1 cellular context compared by ENCODE assay signal in the genomic region with DNA sequence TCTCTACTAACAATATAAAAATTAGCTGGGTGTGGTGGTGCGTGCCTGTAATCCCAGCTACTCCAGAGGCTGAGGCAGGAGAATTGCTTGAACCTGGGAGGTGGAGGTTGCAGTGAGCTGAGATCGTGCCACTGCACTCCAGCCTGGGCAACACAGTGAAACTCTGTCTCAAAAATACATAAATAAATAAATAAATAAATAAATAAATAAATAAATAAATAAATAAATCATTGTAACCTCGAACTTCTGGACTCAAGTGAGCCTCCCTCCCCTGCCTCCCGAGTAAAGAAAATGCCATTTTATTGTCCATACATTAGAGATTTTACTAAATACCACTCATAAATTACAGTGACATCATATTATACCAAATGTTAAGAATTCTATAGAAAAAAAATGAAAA. TPM values are rescaled to one million over a fixed set of nuclear protein-coding genes. Genes with fewer than 3 reads are reported as not detected.
"Had no signal": no experiment of that assay in that cellular context is flagged by ENCODE, and none has a peak within 500 bp of the region (broad histone marks: within the 10 kb centered on the region; RNA-seq: fewer than 3 reads in every experiment).

No MANE protein-coding gene starts in this region.

RNA-seq across cellular contexts. Expression of a gene that starts 7.6 kb away (rescaled TPM):
- polyA plus RNA-seq: GM23248 had no signal
